In genomic region chr17:46737331-46737730, GRCh38 we compare ENCODE assay signal across 32 cellular contexts.
"Had no signal": no experiment of that assay in that cellular context is flagged by ENCODE, and none has a peak within 500 bp of the region (broad histone marks: within the 10 kb centered on the region; RNA-seq: fewer than 3 reads in every experiment).

No MANE protein-coding gene starts in this region.

- H3K9me3 ChIP-seq: gastroesophageal sphincter, ovary, stomach, thyroid gland, upper lobe of left lung had no signal

- H3K27me3 Mint-ChIP-seq: activated CD8-positive, alpha-beta T cell treated with anti-CD3 and anti-CD28 coated beads for 36 hours; activated T-helper 17 cell treated with anti-CD3 and anti-CD28 coated beads, Interleukin-2, amount 50 U/mL, for 72 hours; effector memory CD8-positive, alpha-beta T cell; naive thymus-derived CD4-positive, alpha-beta T cell; progenitor cell of endocrine pancreas had no signal

- FAIRE-seq: astrocyte, keratinocyte had no signal

- H3K4me3 Mint-ChIP-seq: activated CD8-positive, alpha-beta T cell treated with anti-CD3 and anti-CD28 coated beads for 36 hours; activated T-cell treated with anti-CD3 and anti-CD28 coated beads, Interleukin-2, amount 50 U/mL, for 4 hours; activated T-helper 17 cell treated with anti-CD3 and anti-CD28 coated beads, Interleukin-2, amount 50 U/mL, for 72 hours; effector memory CD8-positive, alpha-beta T cell; naive thymus-derived CD4-positive, alpha-beta T cell; stimulated activated effector memory CD8-positive, alpha-beta T cell treated with anti-CD3 and anti-CD28 coated beads, Interleukin-12 subunit alpha, Interleukin-12 subunit beta, amount 100 ng/mL, for 72 hours had no signal

- H3K27ac ChIP-seq: brain microvascular endothelial cell, gastroesophageal sphincter, ovary, skin epidermis, stomach, thyroid gland, upper lobe of left lung had no signal

- H3K4me1 ChIP-seq: gastroesophageal sphincter, thyroid gland, upper lobe of left lung had no signal

- H3K4me1 Mint-ChIP-seq: activated T-helper 17 cell treated with anti-CD3 and anti-CD28 coated beads, Interleukin-2, amount 50 U/mL, for 72 hours; stimulated activated effector memory CD8-positive, alpha-beta T cell treated with anti-CD3 and anti-CD28 coated beads, Interleukin-12 subunit alpha, Interleukin-12 subunit beta, amount 100 ng/mL, for 72 hours had no signal

- DNase-seq: activated CD4-positive, alpha-beta T cell treated with anti-CD3 and anti-CD28 coated beads for 1 hour; activated CD4-positive, alpha-beta T cell treated with anti-CD3 and anti-CD28 coated beads, Interleukin-2, amount 50 U/mL, for 1 hour; activated CD8-positive, alpha-beta T cell treated with anti-CD3 and anti-CD28 coated beads for 36 hours; activated gamma-delta T cell treated with Interleukin-2 at 50 U/mL for 16 hours; activated naive CD4-positive, alpha-beta T cell treated with anti-CD3 and anti-CD28 coated beads, Interleukin-2, amount 50 U/mL, for 16 hours; activated T-cell treated with anti-CD3 and anti-CD28 coated beads, Interleukin-2, amount 50 U/mL, for 4 hours; amniotic stem cell; brain microvascular endothelial cell; caudate nucleus; cortex of kidney; effector memory CD8-positive, alpha-beta T cell; erythroblast; head of caudate nucleus; hippocampal formation; left cardiac atrium; left ventricle myocardium superior; naive thymus-derived CD4-positive, alpha-beta T cell; ovary; retina; stimulated activated CD4-positive, alpha-beta T cell treated with anti-CD3 and anti-CD28 coated beads, Interleukin-4, amount 100 ng/mL, for 24 hours; stomach; T-helper 2 cell; upper lobe of left lung had no signal

- H3K36me3 ChIP-seq: brain microvascular endothelial cell, ovary, thyroid gland had no signal

- H3K9me3 Mint-ChIP-seq: activated CD8-positive, alpha-beta T cell treated with anti-CD3 and anti-CD28 coated beads for 36 hours; activated T-cell treated with anti-CD3 and anti-CD28 coated beads, Interleukin-2, amount 50 U/mL, for 4 hours; activated T-helper 17 cell treated with anti-CD3 and anti-CD28 coated beads, Interleukin-2, amount 50 U/mL, for 72 hours; effector memory CD8-positive, alpha-beta T cell; naive thymus-derived CD4-positive, alpha-beta T cell; stimulated activated effector memory CD8-positive, alpha-beta T cell treated with anti-CD3 and anti-CD28 coated beads, Interleukin-12 subunit alpha, Interleukin-12 subunit beta, amount 100 ng/mL, for 72 hours had no signal

- H3K27me3 ChIP-seq: brain microvascular endothelial cell, gastroesophageal sphincter, ovary, stomach, thyroid gland, upper lobe of left lung had no signal

- H3K4me3 ChIP-seq: gastroesophageal sphincter, ovary, skin epidermis, stomach, thyroid gland, upper lobe of left lung had no signal

- ATAC-seq: activated CD8-positive, alpha-beta T cell treated with anti-CD3 and anti-CD28 coated beads for 36 hours; activated T-cell treated with anti-CD3 and anti-CD28 coated beads, Interleukin-2, amount 50 U/mL, for 4 hours; activated T-helper 17 cell treated with anti-CD3 and anti-CD28 coated beads, Interleukin-2, amount 50 U/mL, for 72 hours; effector memory CD8-positive, alpha-beta T cell; gastroesophageal sphincter; left cardiac atrium; left ventricle myocardium superior; naive thymus-derived CD4-positive, alpha-beta T cell; sciatic nerve; stimulated activated effector memory CD8-positive, alpha-beta T cell treated with anti-CD3 and anti-CD28 coated beads, Interleukin-12 subunit alpha, Interleukin-12 subunit beta, amount 100 ng/mL, for 72 hours had no signal

- H3K27ac Mint-ChIP-seq: activated CD8-positive, alpha-beta T cell treated with anti-CD3 and anti-CD28 coated beads for 36 hours; activated T-helper 17 cell treated with anti-CD3 and anti-CD28 coated beads, Interleukin-2, amount 50 U/mL, for 72 hours; effector memory CD8-positive, alpha-beta T cell; progenitor cell of endocrine pancreas; stimulated activated effector memory CD8-positive, alpha-beta T cell treated with anti-CD3 and anti-CD28 coated beads, Interleukin-12 subunit alpha, Interleukin-12 subunit beta, amount 100 ng/mL, for 72 hours had no signal
